Comparison of ENCODE assay signal across 8 cellular contexts in the genomic region with DNA sequence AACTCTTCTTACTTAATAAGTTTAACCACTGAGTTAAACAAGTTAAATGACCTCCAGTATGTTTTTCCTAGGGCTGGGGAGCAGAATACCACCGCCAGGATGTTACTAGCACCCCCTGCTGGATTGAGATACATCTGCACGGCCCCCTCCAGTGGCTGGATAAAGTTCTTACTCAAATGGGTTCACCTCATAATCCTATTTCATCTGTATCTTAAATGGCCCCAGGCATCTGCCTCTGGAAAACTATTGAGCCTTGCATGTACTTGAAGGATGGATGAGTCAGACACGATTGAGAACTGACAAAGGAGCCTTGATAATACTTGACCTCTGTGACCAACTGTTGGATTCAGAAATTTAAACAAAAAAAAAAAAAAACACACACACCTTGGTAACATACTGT.
DNase-seq lines count a peak whose midpoint lies in the region; ATAC-seq, FAIRE-seq and TF ChIP-seq lines count a peak whose summit lies in the region.

No MANE protein-coding gene starts in this region.

- TF ChIP-seq RAD21 in K562 (CRISPR knock-in tag; conservative IDR thresholded peaks at IDR 0.05 in 1 of 2, IDR thresholded peaks at IDR 0.05 in 1 of 2), result peak; percentile 57 to 65

- H3K4me1 ChIP-seq in K562 (replicated peaks in 1 of 2; ENCODE audit: control insufficient read depth in 2 of 2, insufficient read depth in 2 of 2, low read length in 2 of 2), result no peaks in the 10 kb centered on the region

- H3K27me3 Mint-ChIP-seq in immature natural killer cell (ENCODE audit: low read depth in 3 of 3), result peaks cover 2 to 4% (median 4%) of the 10 kb centered on the region in 3 donors

- H3K4me2 ChIP-seq in K562 (ENCODE audit: insufficient read depth, low read length), result no peak overlapping the region

- H2AFZ ChIP-seq in K562 (ENCODE audit: low read depth, low read length), result no peak overlapping the region

- H3K27me3 ChIP-seq in H7 (ENCODE audit: control insufficient read depth, insufficient read depth, low read length), result no peaks in the 10 kb centered on the region
- H3K27me3 ChIP-seq in K562 (ENCODE audit: control insufficient read depth in 2 of 2, insufficient read depth in 2 of 2, low read length in 2 of 2), result peaks cover 0 to 4% of the 10 kb centered on the region in 2 experiments; a peak in 1 of 5 replicates

- WGBS in K562 (ENCODE audit: insufficient coverage, low coverage, missing lambda C conversion rate), result 5% methylated on average over 3 of the region's 3 CpGs

- H3K9ac ChIP-seq in K562 (ENCODE audit: insufficient read depth in 1 of 2, low read depth in 2 of 2, low read length in 2 of 2), result no peak overlapping the region

- peak; percentile 83 for FAIRE-seq in K562 (lab: Jason Lieb, UNC)

- no peak overlapping the region for H3K27ac ChIP-seq in K562 (ENCODE audit: extremely low read depth, low read depth, low read length)

- TF ChIP-seq EP300 in K562 (IDR thresholded peaks at IDR 0.05; ENCODE audit: low read length), result no peak

- TF ChIP-seq POLR2A in K562 (conservative IDR thresholded peaks at IDR 0.05), result no peak

- H3K4me3 Mint-ChIP-seq in immature natural killer cell, result no peak overlapping the region

- CTCF ChIA-PET in K562 (lab: Yijun Ruan, JAX; ENCODE audit: low intra/inter-chr PET ratio), result interaction anchor here (1.4 to 1.8 kb wide), 2 partner anchors 341 to 403 kb away, joined by 8 read pairs; no protein-coding TSS in a partner anchor

- DNase-seq in GM12865 (ENCODE audit: low read depth) (peak; percentile 78), H7 (peak; percentile 58), LNCaP clone FGC (ENCODE audit: low read depth) (no peak), SW480 (ENCODE audit: low spot score) (peak; percentile 47), K562 (ENCODE audit: extremely low read depth in 1 of 4, low spot score in 3 of 4) (peak; percentile 52 to 71 (median 67)), immature natural killer cell (peak; percentile 19 to 37 (median 29)), NCI-H774 (lab: John Stamatoyannopoulos, UW) (no peak)
- DNase-seq in stimulated activated CD4-positive, alpha-beta T cell treated with anti-CD3 and anti-CD28 coated beads, Interleukin-1b, Interleukin-23, amount 100 ng/mL, for 48 hours, result peak; percentile 51

- no TSS peak for BruUV-seq in K562 (replicated peaks; lab: Mats Ljungman, UMichigan)

- intact Hi-C loops in K562 (cut with micrococcal nuclease), result loop anchor here (1.0 to 5.0 kb wide), 2 partner anchors 323 to 405 kb away; no protein-coding TSS in a partner anchor

- H3K27ac Mint-ChIP-seq in immature natural killer cell, result no peak overlapping the region

- ATAC-seq in K562, result peak; percentile 99

- H3K36me3 ChIP-seq in H7 (replicated peaks; ENCODE audit: control insufficient read depth, insufficient read depth, low read length), result no peaks in the 10 kb centered on the region; the same call in 1 of the 2 replicates
- H3K36me3 ChIP-seq in K562 (ENCODE audit: control insufficient read depth, insufficient read depth, low read length), result no peaks in the 10 kb centered on the region

- TF ChIP-seq CTCF in GM12865 (IDR thresholded peaks at IDR 0.05; ENCODE audit: insufficient read depth, low read depth, low read length, missing control alignments), result peak; percentile 84
- peak; percentile 76 for TF ChIP-seq CTCF in LNCaP clone FGC (IDR thresholded peaks at IDR 0.05; ENCODE audit: control insufficient read depth, extremely low read depth, insufficient read depth)
- peak; percentile 86 to 99 (median 99) for TF ChIP-seq CTCF in K562 (IDR thresholded peaks at IDR 0.05 in 2 of 3, conservative IDR thresholded peaks at IDR 0.05 in 1 of 3; ENCODE audit: insufficient read depth in 2 of 3, low read depth in 1 of 3, low read length in 3 of 3)

- no peaks in the 10 kb centered on the region for H3K79me2 ChIP-seq in K562 (ENCODE audit: control insufficient read depth, insufficient read depth, low read length)

- in situ Hi-C loops in K562 (cut with MboI), result loop anchor here (25.0 kb wide), 1 partner anchor 320 kb away; no protein-coding TSS in a partner anchor

- peaks cover 5 to 7% of the 10 kb centered on the region in 2 donors for H3K4me1 Mint-ChIP-seq in immature natural killer cell

- no peaks in the 10 kb centered on the region for H3K36me3 Mint-ChIP-seq in immature natural killer cell

- H3K9me1 ChIP-seq in K562 (ENCODE audit: control insufficient read depth, insufficient read depth, low read length), result no peaks in the 10 kb centered on the region

- H3K9me3 Mint-ChIP-seq in immature natural killer cell, result no peaks in the 10 kb centered on the region

- H3K9me3 ChIP-seq in K562 (replicated peaks; ENCODE audit: control insufficient read depth, insufficient read depth, low read depth, low read length), result no peaks in the 10 kb centered on the region

- POLR2A ChIA-PET in K562 (lab: Yijun Ruan, JAX), result no interaction called here

- no peaks in the 10 kb centered on the region for H4K20me1 ChIP-seq in K562 (replicated peaks; ENCODE audit: control insufficient read depth, insufficient read depth, low read length)

- no peak overlapping the region for H3K4me3 ChIP-seq in GM12865 (ENCODE audit: low read depth, low read length)
- H3K4me3 ChIP-seq in H7 (ENCODE audit: insufficient read depth, low read depth, low read length), result no peak overlapping the region
- no peak overlapping the region for H3K4me3 ChIP-seq in LNCaP clone FGC (ENCODE audit: low read depth, low read length)
- no peak overlapping the region for H3K4me3 ChIP-seq in K562

TF ChIP-seq in K562, 482 proteins besides CTCF, POLR2A, EP300 and RAD21:
- TF ChIP-seq CTCFL (IDR thresholded peaks at IDR 0.05; ENCODE audit: borderline replicate concordance, insufficient read depth, low read depth, low read length, poor library complexity, severe bottlenecking) (peak; percentile 26), ZHX1 (conservative IDR thresholded peaks at IDR 0.05; ENCODE audit: low read length) (no peak), THAP7 (CRISPR knock-in tag; IDR thresholded peaks at IDR 0.05) (no peak), MAZ (CRISPR knock-in tag; conservative IDR thresholded peaks at IDR 0.05 in 1 of 2, IDR thresholded peaks at IDR 0.05 in 1 of 2) (peak in 1 of 2 experiments; percentile 32; a peak in 1 of 4 replicates), ETV1 (tag; conservative IDR thresholded peaks at IDR 0.05; ENCODE audit: low read depth) (0 out of 2 replicates have a peak, but pooled peaks have one; percentile 15), SMC3 (conservative IDR thresholded peaks at IDR 0.05; ENCODE audit: insufficient read depth, low read depth, low read length) (peak; percentile 62)
- TF ChIP-seq, protein P1, sequence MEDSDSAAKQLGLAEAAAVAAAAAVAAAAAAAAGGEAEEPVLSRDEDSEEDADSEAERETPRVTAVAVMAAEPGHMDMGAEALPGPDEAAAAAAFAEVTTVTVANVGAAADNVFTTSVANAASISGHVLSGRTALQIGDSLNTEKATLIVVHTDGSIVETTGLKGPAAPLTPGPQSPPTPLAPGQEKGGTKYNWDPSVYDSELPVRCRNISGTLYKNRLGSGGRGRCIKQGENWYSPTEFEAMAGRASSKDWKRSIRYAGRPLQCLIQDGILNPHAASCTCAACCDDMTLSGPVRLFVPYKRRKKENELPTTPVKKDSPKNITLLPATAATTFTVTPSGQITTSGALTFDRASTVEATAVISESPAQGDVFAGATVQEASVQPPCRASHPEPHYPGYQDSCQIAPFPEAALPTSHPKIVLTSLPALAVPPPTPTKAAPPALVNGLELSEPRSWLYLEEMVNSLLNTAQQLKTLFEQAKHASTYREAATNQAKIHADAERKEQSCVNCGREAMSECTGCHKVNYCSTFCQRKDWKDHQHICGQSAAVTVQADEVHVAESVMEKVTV (CRISPR knock-in tag; IDR thresholded peaks at IDR 0.05), result peak; percentile 38; the same call in 1 of the 2 replicates

Comparison
In these comparisons a context has a peak if more than half of its experiments do, and no peak if none do; other contexts are left out.
1. DNase-seq: peak in GM12865 (single experiment), H7 (single experiment), SW480 (single experiment), K562 (4 of 4), immature natural killer cell (3 of 3) and stimulated activated CD4-positive, alpha-beta T cell treated with anti-CD3 and anti-CD28 coated beads, Interleukin-1b, Interleukin-23, amount 100 ng/mL, for 48 hours (single experiment); none in LNCaP clone FGC (single experiment) and NCI-H774 (single experiment).
2. Peak in every context shown above with its lines, with median percentiles within 50 percentile points of each other: CTCF ChIP-seq.